21 cellular contexts compared by ENCODE assay signal in the genomic region with DNA sequence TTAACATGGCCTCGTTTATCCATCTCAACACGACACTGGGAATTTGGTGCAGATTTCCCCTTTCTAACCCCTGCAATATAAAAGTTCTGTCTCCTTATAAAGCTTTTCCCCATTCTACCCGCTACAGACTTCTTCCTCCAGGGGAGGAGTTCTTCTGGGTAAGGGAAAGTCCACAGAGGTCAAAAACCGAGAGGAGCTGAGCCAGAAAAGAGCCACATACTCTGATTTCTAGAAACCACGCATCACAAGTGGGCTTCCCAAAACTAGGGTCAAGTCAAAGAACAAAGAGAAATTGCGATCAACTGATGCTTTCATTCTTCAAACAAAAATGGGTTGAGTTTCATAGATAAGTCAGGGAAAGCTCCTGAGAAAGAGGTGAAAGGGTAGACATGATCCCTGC. TPM values are rescaled to one million over a fixed set of nuclear protein-coding genes. Genes with fewer than 3 reads are reported as not detected.
DNase-seq lines count a peak whose midpoint lies in the region; ATAC-seq and TF ChIP-seq lines count a peak whose summit lies in the region.
"Had no signal": no experiment of that assay in that cellular context is flagged by ENCODE, and none has a peak within 500 bp of the region (broad histone marks: within the 10 kb centered on the region; RNA-seq: fewer than 3 reads in every experiment).

No MANE protein-coding gene starts in this region.

- TF ChIP-seq CTCF in smooth muscle cell (IDR thresholded peaks at IDR 0.05; ENCODE audit: borderline replicate concordance, insufficient read depth, poor library complexity, severe bottlenecking) (no peak), thyroid gland (IDR thresholded peaks at IDR 0.05) (no peak)

- no peaks in the 10 kb centered on the region for H3K27me3 ChIP-seq in smooth muscle cell (ENCODE audit: low read depth)
- no peaks in the 10 kb centered on the region for H3K27me3 ChIP-seq in thyroid gland
- H3K27me3 ChIP-seq: BLaER1 treated with 17β-estradiol and CSF1 and Interleukin-3, amounts not matched to agents 10 nM and 100 nM; Peyer's patch had no signal

- no peaks in the 10 kb centered on the region for H3K79me2 ChIP-seq in smooth muscle cell (ENCODE audit: low read depth)

- H3K4me3 ChIP-seq in smooth muscle cell, result no peak overlapping the region
- no peak overlapping the region for H3K4me3 ChIP-seq in thyroid gland (replicated peaks in 1 of 3)
- H3K4me3 ChIP-seq: A549; BLaER1 treated with 17β-estradiol and CSF1 and Interleukin-3, amounts not matched to agents 10 nM and 100 nM; Peyer's patch had no signal

- no peak overlapping the region for H3K4me3 Mint-ChIP-seq in activated naive CD4-positive, alpha-beta T cell treated with anti-CD3 and anti-CD28 coated beads, Interleukin-2, amount 10 ng/mL, durations not matched to agents 7 days and 5 days
- peak overlapping the region; percentile 10 for H3K4me3 Mint-ChIP-seq in stimulated activated memory B cell treated with anti-CD40 and anti-IgM and Interleukin-4, amounts not matched to agents 10 μg/mL and 1 μg/mL and 100 μg/mL, for 72 hours
- H3K4me3 Mint-ChIP-seq: CD4-positive, alpha-beta T cell had no signal

- H3K36me3 Mint-ChIP-seq in activated naive CD4-positive, alpha-beta T cell treated with anti-CD3 and anti-CD28 coated beads, Interleukin-2, amount 50 U/mL, for 72 hours, result peaks cover 7 to 19% of the 10 kb centered on the region in 2 donors
- peaks cover 11% of the 10 kb centered on the region for H3K36me3 Mint-ChIP-seq in activated naive CD4-positive, alpha-beta T cell treated with anti-CD3 and anti-CD28 coated beads, Interleukin-2, amount 10 ng/mL, durations not matched to agents 7 days and 5 days
- peaks cover 6% of the 10 kb centered on the region for H3K36me3 Mint-ChIP-seq in stimulated activated memory B cell treated with anti-CD40 and anti-IgM and Interleukin-4, amounts not matched to agents 10 μg/mL and 1 μg/mL and 100 μg/mL, for 72 hours

- no peak overlapping the region for H3K27ac Mint-ChIP-seq in activated naive CD4-positive, alpha-beta T cell treated with anti-CD3 and anti-CD28 coated beads, Interleukin-2, amount 50 U/mL, for 72 hours
- no peak overlapping the region for H3K27ac Mint-ChIP-seq in activated naive CD4-positive, alpha-beta T cell treated with anti-CD3 and anti-CD28 coated beads, Interleukin-2, amount 10 ng/mL, durations not matched to agents 7 days and 5 days
- H3K27ac Mint-ChIP-seq in stimulated activated memory B cell treated with anti-CD40 and anti-IgM and Interleukin-4, amounts not matched to agents 10 μg/mL and 1 μg/mL and 100 μg/mL, for 72 hours, result peak overlapping the region; percentile 16
- H3K27ac Mint-ChIP-seq: CD4-positive, alpha-beta T cell had no signal

- peak; percentile 43 to 49 for ATAC-seq in activated naive CD4-positive, alpha-beta T cell treated with anti-CD3 and anti-CD28 coated beads, Interleukin-2, amount 50 U/mL, for 72 hours
- ATAC-seq in HG02588 (IDR thresholded peaks at IDR 0.05; ENCODE audit: unreplicated experiment) (peak; percentile 57), HG02870 (IDR thresholded peaks at IDR 0.05; ENCODE audit: unreplicated experiment) (peak; percentile 62)
- peak; percentile 39 for ATAC-seq in stimulated activated memory B cell treated with anti-CD40 and anti-IgM and Interleukin-4, amounts not matched to agents 10 μg/mL and 1 μg/mL and 100 μg/mL, for 72 hours
- ATAC-seq: A549 had no signal

- no peaks in the 10 kb centered on the region for H3F3A ChIP-seq in smooth muscle cell (ENCODE audit: low read depth)

- H3K4me1 ChIP-seq in smooth muscle cell (ENCODE audit: low read depth) (no peaks in the 10 kb centered on the region), thyroid gland (no peaks in the 10 kb centered on the region)
- H3K4me1 ChIP-seq: Peyer's patch had no signal

- peaks cover 0 to 13% of the 10 kb centered on the region in 2 donors for H3K9me3 Mint-ChIP-seq in activated naive CD4-positive, alpha-beta T cell treated with anti-CD3 and anti-CD28 coated beads, Interleukin-2, amount 50 U/mL, for 72 hours
- no peaks in the 10 kb centered on the region for H3K9me3 Mint-ChIP-seq in activated naive CD4-positive, alpha-beta T cell treated with anti-CD3 and anti-CD28 coated beads, Interleukin-2, amount 10 ng/mL, durations not matched to agents 7 days and 5 days
- peaks cover 10% of the 10 kb centered on the region for H3K9me3 Mint-ChIP-seq in stimulated activated memory B cell treated with anti-CD40 and anti-IgM and Interleukin-4, amounts not matched to agents 10 μg/mL and 1 μg/mL and 100 μg/mL, for 72 hours
- H3K9me3 Mint-ChIP-seq: CD4-positive, alpha-beta T cell had no signal

- no peak overlapping the region for H3K4me2 ChIP-seq in smooth muscle cell
- H3K4me2 ChIP-seq: A549; BLaER1 treated with 17β-estradiol and CSF1 and Interleukin-3, amounts not matched to agents 10 nM and 100 nM; KMS-11 had no signal

- intact Hi-C loops in thyroid gland (cut with DNase I), result no loop called here

- no peak for DNase-seq in activated naive CD4-positive, alpha-beta T cell treated with anti-CD3 and anti-CD28 coated beads, Interleukin-2, amount 50 U/mL, for 72 hours (ENCODE audit: low spot score in 2 of 2)
- DNase-seq in activated naive CD4-positive, alpha-beta T cell treated with anti-CD3 and anti-CD28 coated beads, Interleukin-2, amount 10 ng/mL, durations not matched to agents 7 days and 5 days, result no peak
- DNase-seq in smooth muscle cell (lab: John Stamatoyannopoulos, UW; ENCODE audit: unreplicated experiment) (no peak), thyroid gland (no peak)
- DNase-seq: AML-193; CD4-positive, alpha-beta T cell; IMR-90; MM.1S; NCI-H2081; NCI-H2227 treated with DMSO at 0.1 percent for 48 hours; NCI-H69; OCI-M1; Peyer's patch; SHP77 treated with DMSO at 0.1 percent for 48 hours; SW 1271 had no signal

- TF ChIP-seq POLR2A in thyroid gland (IDR thresholded peaks at IDR 0.05), result no peak

- H4K20me1 ChIP-seq in smooth muscle cell (ENCODE audit: low read depth), result no peaks in the 10 kb centered on the region

- H3K9me3 ChIP-seq in smooth muscle cell (replicated peaks; ENCODE audit: low read depth) (peaks cover 5% of the 10 kb centered on the region), thyroid gland (no peaks in the 10 kb centered on the region)
- H3K9me3 ChIP-seq: A549, Peyer's patch had no signal

- no peak overlapping the region for H2AFZ ChIP-seq in smooth muscle cell (ENCODE audit: low read depth)

- H3K27ac ChIP-seq in smooth muscle cell (ENCODE audit: low read depth) (no peak overlapping the region), thyroid gland (no peak overlapping the region)
- H3K27ac ChIP-seq: A549; BLaER1 treated with 17β-estradiol and CSF1 and Interleukin-3, amounts not matched to agents 10 nM and 100 nM; KMS-11; Peyer's patch had no signal

- no peak overlapping the region for H3K9ac ChIP-seq in smooth muscle cell (ENCODE audit: low read depth)
- H3K9ac ChIP-seq: BLaER1 treated with 17β-estradiol and CSF1 and Interleukin-3, amounts not matched to agents 10 nM and 100 nM; KMS-11 had no signal

- CTCF ChIA-PET in activated naive CD4-positive, alpha-beta T cell treated with anti-CD3 and anti-CD28 coated beads, Interleukin-2, amount 10 ng/mL, durations not matched to agents 7 days and 5 days (lab: Charles Lee), result interaction anchor here (0.7 to 14.7 kb wide), 3 partner anchors 49 to 321 kb away, joined by 3 to 443 read pairs (median 3); no protein-coding TSS in a partner anchor

- H3K4me1 Mint-ChIP-seq in activated naive CD4-positive, alpha-beta T cell treated with anti-CD3 and anti-CD28 coated beads, Interleukin-2, amount 10 ng/mL, durations not matched to agents 7 days and 5 days, result peaks cover 9% of the 10 kb centered on the region
- H3K4me1 Mint-ChIP-seq in stimulated activated memory B cell treated with anti-CD40 and anti-IgM and Interleukin-4, amounts not matched to agents 10 μg/mL and 1 μg/mL and 100 μg/mL, for 72 hours, result peaks cover 17% of the 10 kb centered on the region

- H3K27me3 Mint-ChIP-seq in activated naive CD4-positive, alpha-beta T cell treated with anti-CD3 and anti-CD28 coated beads, Interleukin-2, amount 10 ng/mL, durations not matched to agents 7 days and 5 days, result peaks cover 52% of the 10 kb centered on the region
- H3K27me3 Mint-ChIP-seq in stimulated activated memory B cell treated with anti-CD40 and anti-IgM and Interleukin-4, amounts not matched to agents 10 μg/mL and 1 μg/mL and 100 μg/mL, for 72 hours, result peaks cover 9% of the 10 kb centered on the region

- no peaks in the 10 kb centered on the region for H3K36me3 ChIP-seq in smooth muscle cell (ENCODE audit: low read depth)
- no peaks in the 10 kb centered on the region for H3K36me3 ChIP-seq in thyroid gland
- H3K36me3 ChIP-seq: Peyer's patch had no signal

- WGBS in smooth muscle cell (ENCODE audit: low lambda C conversion rate), result 97% methylated on average over 6 of the region's 6 CpGs
- WGBS in thyroid gland, 2 donors, result 82 to 87% methylated on average over 6 of the region's 6 CpGs

RNA-seq across cellular contexts. Expression of a gene that starts 6.8 kb away (rescaled TPM):
- total RNA-seq in activated naive CD4-positive, alpha-beta T cell treated with anti-CD3 and anti-CD28 coated beads, Interleukin-2, amount 50 U/mL, for 72 hours, result not detected
- 4.6 and 19.1 TPM in 2 replicates for total RNA-seq in smooth muscle cell
- 0.31 and 18.1 TPM in 2 replicates for polyA plus RNA-seq in smooth muscle cell
- 10 to 100 TPM in 1 of 4 donors, 1 to 10 TPM in 2, under 1 TPM in 1; 0.78 to 10.9 (median 3.7) TPM for total RNA-seq in thyroid gland
- total RNA-seq: CD4-positive, alpha-beta T cell had no signal
